Comparison of ENCODE assay signal across 14 cellular contexts in genomic region chr9:84897362-84898094, GRCh38.
"Had no signal": no experiment of that assay in that cellular context is flagged by ENCODE, and none has a peak within 500 bp of the region (broad histone marks: within the 10 kb centered on the region; RNA-seq: fewer than 3 reads in every experiment).

No MANE protein-coding gene starts in this region.

- H3K4me1 ChIP-seq: uterus had no signal

- H3K9me3 ChIP-seq: ovary, uterus had no signal

- H3K27me3 ChIP-seq: ovary, uterus had no signal

- H3K4me3 Mint-ChIP-seq: naive thymus-derived CD4-positive, alpha-beta T cell; nephron progenitor cell; type B pancreatic cell had no signal

- H3K9me3 Mint-ChIP-seq: nephron progenitor cell, type B pancreatic cell had no signal

- ATAC-seq: naive thymus-derived CD4-positive, alpha-beta T cell; right cardiac atrium had no signal

- H3K4me1 Mint-ChIP-seq: naive thymus-derived CD4-positive, alpha-beta T cell had no signal

- H3K4me2 ChIP-seq: smooth muscle cell had no signal

- H3K27ac Mint-ChIP-seq: naive thymus-derived CD4-positive, alpha-beta T cell; nephron progenitor cell; progenitor cell of endocrine pancreas; type B pancreatic cell had no signal

- H3K36me3 Mint-ChIP-seq: naive thymus-derived CD4-positive, alpha-beta T cell; type B pancreatic cell had no signal

- H3K27ac ChIP-seq: ovary, uterus had no signal

- H3K4me3 ChIP-seq: ovary, smooth muscle cell, uterus had no signal

- H3K36me3 ChIP-seq: ovary, uterus had no signal

- DNase-seq: erythroblast; foreskin melanocyte; hippocampal formation; mesendoderm; naive thymus-derived CD4-positive, alpha-beta T cell; nephron progenitor cell; ovary; stimulated activated CD4-positive, alpha-beta T cell treated with anti-CD3 and anti-CD28 coated beads, Interleukin-2, amount 100 ng/mL, for 48 hours; stimulated activated naive CD4-positive, alpha-beta T cell treated with Interleukin-2 at 50 U/mL for 16 hours; uterus had no signal
